1 cellular context compared by ENCODE assay signal in the genomic region with DNA sequence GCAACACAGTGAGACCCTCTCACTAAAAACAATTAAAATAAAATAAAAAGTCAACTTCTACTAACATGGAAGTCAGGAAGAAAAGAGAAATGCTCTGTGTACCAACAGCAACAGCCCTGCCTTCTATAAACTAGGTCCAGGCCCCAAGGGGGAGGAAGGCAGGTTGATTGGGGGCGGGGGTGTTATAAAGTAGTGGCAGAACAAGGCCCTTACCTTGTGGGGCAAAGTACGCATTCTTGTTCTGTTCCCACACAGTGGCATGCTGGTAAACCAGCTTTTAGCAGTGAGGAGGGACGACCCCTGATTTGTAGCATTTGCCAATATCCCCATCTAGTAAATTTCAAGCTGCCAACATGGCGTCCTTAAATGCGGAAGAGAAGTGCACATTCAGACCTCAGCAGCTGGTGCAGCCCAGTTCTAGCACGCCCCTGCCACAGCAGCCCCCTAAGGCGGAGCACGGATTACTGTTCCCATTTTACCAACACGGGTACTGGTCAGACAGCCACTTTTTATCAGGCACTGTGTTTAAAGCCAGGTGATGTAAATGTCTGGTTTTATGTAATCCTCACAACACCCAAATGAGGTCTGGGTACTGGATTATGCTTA.
TF ChIP-seq lines count a peak whose summit lies in the region.

No MANE protein-coding gene starts in this region.

TF ChIP-seq in K562, 482 proteins besides CTCF, POLR2A, EP300 and RAD21 (continued from another document):
- TF ChIP-seq, protein P1, sequence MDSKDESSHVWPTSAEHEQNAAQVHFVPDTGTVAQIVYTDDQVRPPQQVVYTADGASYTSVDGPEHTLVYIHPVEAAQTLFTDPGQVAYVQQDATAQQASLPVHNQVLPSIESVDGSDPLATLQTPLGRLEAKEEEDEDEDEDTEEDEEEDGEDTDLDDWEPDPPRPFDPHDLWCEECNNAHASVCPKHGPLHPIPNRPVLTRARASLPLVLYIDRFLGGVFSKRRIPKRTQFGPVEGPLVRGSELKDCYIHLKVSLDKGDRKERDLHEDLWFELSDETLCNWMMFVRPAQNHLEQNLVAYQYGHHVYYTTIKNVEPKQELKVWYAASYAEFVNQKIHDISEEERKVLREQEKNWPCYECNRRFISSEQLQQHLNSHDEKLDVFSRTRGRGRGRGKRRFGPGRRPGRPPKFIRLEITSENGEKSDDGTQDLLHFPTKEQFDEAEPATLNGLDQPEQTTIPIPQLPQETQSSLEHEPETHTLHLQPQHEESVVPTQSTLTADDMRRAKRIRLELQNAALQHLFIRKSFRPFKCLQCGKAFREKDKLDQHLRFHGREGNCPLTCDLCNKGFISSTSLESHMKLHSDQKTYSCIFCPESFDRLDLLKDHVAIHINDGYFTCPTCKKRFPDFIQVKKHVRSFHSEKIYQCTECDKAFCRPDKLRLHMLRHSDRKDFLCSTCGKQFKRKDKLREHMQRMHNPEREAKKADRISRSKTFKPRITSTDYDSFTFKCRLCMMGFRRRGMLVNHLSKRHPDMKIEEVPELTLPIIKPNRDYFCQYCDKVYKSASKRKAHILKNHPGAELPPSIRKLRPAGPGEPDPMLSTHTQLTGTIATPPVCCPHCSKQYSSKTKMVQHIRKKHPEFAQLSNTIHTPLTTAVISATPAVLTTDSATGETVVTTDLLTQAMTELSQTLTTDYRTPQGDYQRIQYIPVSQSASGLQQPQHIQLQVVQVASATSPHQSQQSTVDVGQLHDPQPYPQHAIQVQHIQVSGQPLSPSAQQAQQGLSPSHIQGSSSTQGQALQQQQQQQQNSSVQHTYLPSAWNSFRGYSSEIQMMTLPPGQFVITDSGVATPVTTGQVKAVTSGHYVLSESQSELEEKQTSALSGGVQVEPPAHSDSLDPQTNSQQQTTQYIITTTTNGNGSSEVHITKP (IDR thresholded peaks at IDR 0.05; ENCODE audit: partially characterized antibody) = peak; percentile 14
- TF ChIP-seq MYBL2 (IDR thresholded peaks at IDR 0.05; ENCODE audit: low read depth) = no peak
- TF ChIP-seq MYBL2 (CRISPR knock-in tag; IDR thresholded peaks at IDR 0.05; ENCODE audit: borderline replicate concordance) = no peak
- peak in 1 of 3 experiments; percentile 18 for TF ChIP-seq YY1 (IDR thresholded peaks at IDR 0.05; ENCODE audit: borderline replicate concordance in 1 of 3, control insufficient read depth in 1 of 3, extremely low read depth in 1 of 3, insufficient read depth in 3 of 3, insufficient read length in 1 of 3, insufficient replicate concordance in 2 of 3, low read depth in 1 of 3, low read length in 2 of 3)
